ENCODE assay signal across 22 cellular contexts in the genomic region with DNA sequence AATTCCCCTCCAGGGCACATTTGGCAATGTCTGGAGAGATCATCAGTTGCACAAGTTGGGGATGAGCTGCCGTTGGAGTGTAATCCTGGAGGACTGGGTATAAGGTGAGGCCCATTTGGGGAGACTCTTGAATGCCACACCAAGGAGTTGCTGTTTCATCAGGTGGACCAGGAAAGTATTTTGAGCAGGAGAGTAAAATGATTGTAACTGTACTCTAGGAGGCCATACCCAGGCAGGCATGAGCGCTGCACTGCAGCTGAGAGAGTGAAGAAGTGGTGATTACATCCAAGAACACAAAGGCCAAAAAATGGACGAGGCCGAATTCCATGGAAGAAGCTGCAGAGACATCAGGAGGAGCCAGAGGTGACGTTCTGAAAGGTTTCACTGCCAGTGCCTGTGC. TPM values are rescaled to one million over a fixed set of nuclear protein-coding genes. Genes with fewer than 3 reads are reported as not detected.
DNase-seq lines count a peak whose midpoint lies in the region; ATAC-seq and TF ChIP-seq lines count a peak whose summit lies in the region.
"Had no signal": no experiment of that assay in that cellular context is flagged by ENCODE, and none has a peak within 500 bp of the region (broad histone marks: within the 10 kb centered on the region; RNA-seq: fewer than 3 reads in every experiment).

No MANE protein-coding gene starts in this region.

- H2BK5ac ChIP-seq in trophoblast cell (ENCODE audit: low read depth, low read length, poor library complexity), result no peak overlapping the region

- no peak overlapping the region for H3K9ac ChIP-seq in trophoblast cell (ENCODE audit: low read length)
- H3K9ac ChIP-seq: BLaER1 had no signal

- H3K36me3 Mint-ChIP-seq in WTC11, result peaks cover 35% of the 10 kb centered on the region
- H3K36me3 Mint-ChIP-seq in CD8-positive, alpha-beta T cell, result no peaks in the 10 kb centered on the region
- H3K36me3 Mint-ChIP-seq: CD4-positive, alpha-beta memory T cell; CD4-positive, CD25-positive, alpha-beta regulatory T cell had no signal

- H3K4ac ChIP-seq in trophoblast cell (ENCODE audit: low read depth, low read length), result no peak overlapping the region

- H3K4me3 ChIP-seq in RWPE2 (ENCODE audit: severe bottlenecking), result no peak overlapping the region
- no peak overlapping the region for H3K4me3 ChIP-seq in esophagus muscularis mucosa
- no peak overlapping the region for H3K4me3 ChIP-seq in trophoblast cell (ENCODE audit: low read depth, low read length)
- no peak overlapping the region for H3K4me3 ChIP-seq in CD8-positive, alpha-beta T cell (ENCODE audit: low read depth, low read length)
- H3K4me3 ChIP-seq in brain microvascular endothelial cell (ENCODE audit: low read depth, low read length), result no peak overlapping the region
- H3K4me3 ChIP-seq: BLaER1 had no signal

- H2AFZ ChIP-seq in trophoblast cell (ENCODE audit: insufficient read depth, low read length, poor library complexity), result no peak overlapping the region

- CTCF ChIA-PET in WTC11 (lab: Charles Lee), result no interaction called here
- CTCF ChIA-PET in CD8-positive, alpha-beta T cell (lab: Charles Lee), result no interaction called here

- H4K91ac ChIP-seq in trophoblast cell (ENCODE audit: low read depth, low read length), result no peak overlapping the region

- H3K9me3 ChIP-seq in RWPE2 (ENCODE audit: severe bottlenecking), result no peaks in the 10 kb centered on the region
- no peaks in the 10 kb centered on the region for H3K9me3 ChIP-seq in esophagus muscularis mucosa
- H3K9me3 ChIP-seq in trophoblast cell (ENCODE audit: insufficient read depth, low read depth, low read length), result peaks cover 3% of the 10 kb centered on the region
- no peaks in the 10 kb centered on the region for H3K9me3 ChIP-seq in CD8-positive, alpha-beta T cell (ENCODE audit: low read length)
- H3K9me3 ChIP-seq: BE2C, Caco-2 had no signal

- no peak overlapping the region for H2BK12ac ChIP-seq in trophoblast cell (ENCODE audit: low read length)

- no peak overlapping the region for H3K4me2 ChIP-seq in trophoblast cell (ENCODE audit: low read length)
- H3K4me2 ChIP-seq: BLaER1 had no signal

- H3K4me3 Mint-ChIP-seq in WTC11, result no peak overlapping the region
- no peak overlapping the region for H3K4me3 Mint-ChIP-seq in CD8-positive, alpha-beta T cell
- H3K4me3 Mint-ChIP-seq: CD14-positive monocyte; CD4-positive, alpha-beta memory T cell; CD4-positive, CD25-positive, alpha-beta regulatory T cell had no signal

- TF ChIP-seq CTCF in RWPE2 (IDR thresholded peaks at IDR 0.05; ENCODE audit: poor library complexity, severe bottlenecking) (no peak), WTC11 (IDR thresholded peaks at IDR 0.05) (no peak), esophagus muscularis mucosa (IDR thresholded peaks at IDR 0.05) (no peak), brain microvascular endothelial cell (IDR thresholded peaks at IDR 0.05; ENCODE audit: low read depth, low read length, missing control alignments) (no peak)
- TF ChIP-seq CTCF in CD8-positive, alpha-beta T cell (IDR thresholded peaks at IDR 0.05), result no peak

- no peak overlapping the region for H3K27ac ChIP-seq in RWPE2 (ENCODE audit: poor library complexity, severe bottlenecking)
- H3K27ac ChIP-seq in esophagus muscularis mucosa (replicated peaks in 1 of 4), result no peak overlapping the region
- no peak overlapping the region for H3K27ac ChIP-seq in trophoblast cell (ENCODE audit: low read depth, low read length)
- H3K27ac ChIP-seq in CD8-positive, alpha-beta T cell (ENCODE audit: low read depth, low read length), result no peak overlapping the region
- H3K27ac ChIP-seq in brain microvascular endothelial cell, result no peak overlapping the region
- H3K27ac ChIP-seq: BLaER1 had no signal

- peak overlapping the region; percentile 22 for H3K23ac ChIP-seq in trophoblast cell (ENCODE audit: low read length)

- H3K14ac ChIP-seq in trophoblast cell (ENCODE audit: low read length), result no peak overlapping the region

- H3K27me3 ChIP-seq in RWPE2 (ENCODE audit: insufficient read depth, poor library complexity, severe bottlenecking), result no peaks in the 10 kb centered on the region
- H3K27me3 ChIP-seq in esophagus muscularis mucosa, result no peaks in the 10 kb centered on the region
- H3K27me3 ChIP-seq in trophoblast cell (ENCODE audit: insufficient read depth, low read length), result no peaks in the 10 kb centered on the region
- H3K27me3 ChIP-seq in CD8-positive, alpha-beta T cell (ENCODE audit: insufficient read depth, low read length), result no peaks in the 10 kb centered on the region
- no peaks in the 10 kb centered on the region for H3K27me3 ChIP-seq in brain microvascular endothelial cell (replicated peaks)
- H3K27me3 ChIP-seq: BE2C, BLaER1 had no signal

- H2AK5ac ChIP-seq in trophoblast cell (ENCODE audit: low read length), result no peak overlapping the region

- H3K4me1 Mint-ChIP-seq in WTC11, result peaks cover 26% of the 10 kb centered on the region
- no peaks in the 10 kb centered on the region for H3K4me1 Mint-ChIP-seq in CD8-positive, alpha-beta T cell (ENCODE audit: low read depth)
- H3K4me1 Mint-ChIP-seq: CD14-positive monocyte; CD4-positive, alpha-beta memory T cell; CD4-positive, CD25-positive, alpha-beta regulatory T cell had no signal

- no peak for TF ChIP-seq POLR2A in esophagus muscularis mucosa (IDR thresholded peaks at IDR 0.05; ENCODE audit: low read depth)

- DNase-seq in RWPE2 (ENCODE audit: low spot score) (no peak), WTC11 (ENCODE audit: low spot score) (no peak), esophagus muscularis mucosa (ENCODE audit: extremely low spot score) (peak; percentile 74), trophoblast cell (peak in 1 of 2 donors; percentile 8), NCI-H345 treated with DMSO at 0.1 percent for 48 hours (lab: John Stamatoyannopoulos, UW; ENCODE audit: unreplicated experiment) (no peak), brain microvascular endothelial cell (no peak), SKM-1 (lab: John Stamatoyannopoulos, UW; ENCODE audit: unreplicated experiment) (no peak)
- DNase-seq in CD8-positive, alpha-beta T cell, result no peak
- DNase-seq: 8988T; ACHN; BE2C; C1 segment of cervical spinal cord; Caco-2; Calu3; CD4-positive, alpha-beta memory T cell; CD4-positive, CD25-positive, alpha-beta regulatory T cell; DMS79 treated with DMSO at 0.1 percent for 48 hours; GF-D8 had no signal

- ATAC-seq in RWPE2 (ENCODE audit: low read depth) (peak; percentile 24; the same call in 1 of the 3 replicates), WTC11 (no peak)
- no peak for ATAC-seq in CD8-positive, alpha-beta T cell

- no peaks in the 10 kb centered on the region for H3K79me1 ChIP-seq in trophoblast cell (ENCODE audit: low read length)

- H3K79me2 ChIP-seq in trophoblast cell (ENCODE audit: control insufficient read depth, insufficient read depth, low read length, poor library complexity), result no peaks in the 10 kb centered on the region

- H3K36me3 ChIP-seq in RWPE2 (ENCODE audit: low read depth) (no peaks in the 10 kb centered on the region), esophagus muscularis mucosa (no peaks in the 10 kb centered on the region), trophoblast cell (ENCODE audit: control insufficient read depth in 1 of 2, insufficient read depth in 2 of 2, low read length in 2 of 2) (no peaks in the 10 kb centered on the region), brain microvascular endothelial cell (replicated peaks) (no peaks in the 10 kb centered on the region)
- H3K36me3 ChIP-seq in CD8-positive, alpha-beta T cell (ENCODE audit: insufficient read depth, low read length), result no peaks in the 10 kb centered on the region
- H3K36me3 ChIP-seq: BE2C had no signal

- no peak overlapping the region for H3K18ac ChIP-seq in trophoblast cell (ENCODE audit: low read length)

- no peak for TF ChIP-seq EP300 in esophagus muscularis mucosa (IDR thresholded peaks at IDR 0.05)

- H4K8ac ChIP-seq in trophoblast cell (ENCODE audit: low read depth, low read length), result no peak overlapping the region

- no peaks in the 10 kb centered on the region; the same call in 1 of the 2 replicates for H3K27me3 Mint-ChIP-seq in WTC11 (ENCODE audit: low read depth)
- no peaks in the 10 kb centered on the region for H3K27me3 Mint-ChIP-seq in CD8-positive, alpha-beta T cell (ENCODE audit: low read depth)
- H3K27me3 Mint-ChIP-seq: CD4-positive, alpha-beta memory T cell had no signal

- H2BK120ac ChIP-seq in trophoblast cell (ENCODE audit: insufficient read depth, low read length, poor library complexity), result no peak overlapping the region

- H3K9me3 Mint-ChIP-seq in WTC11, result peaks cover 24% of the 10 kb centered on the region
- H3K9me3 Mint-ChIP-seq in CD8-positive, alpha-beta T cell, result no peaks in the 10 kb centered on the region
- H3K9me3 Mint-ChIP-seq: CD4-positive, alpha-beta memory T cell; CD4-positive, CD25-positive, alpha-beta regulatory T cell had no signal

- H3K4me1 ChIP-seq in RWPE2 (ENCODE audit: insufficient read depth, poor library complexity, severe bottlenecking), result no peaks in the 10 kb centered on the region
- H3K4me1 ChIP-seq in esophagus muscularis mucosa, result no peaks in the 10 kb centered on the region
- no peaks in the 10 kb centered on the region for H3K4me1 ChIP-seq in trophoblast cell (ENCODE audit: control insufficient read depth in 1 of 2, insufficient read depth in 2 of 2, low read length in 2 of 2)
- no peaks in the 10 kb centered on the region for H3K4me1 ChIP-seq in CD8-positive, alpha-beta T cell (ENCODE audit: insufficient read depth, low read length)
- H3K4me1 ChIP-seq: BE2C, BLaER1 had no signal

- peak overlapping the region; percentile 26 for H4K12ac ChIP-seq in trophoblast cell (ENCODE audit: low read depth, low read length)

- intact Hi-C loops in esophagus muscularis mucosa (cut with DNase I), result no loop called here
- intact Hi-C loops in CD8-positive, alpha-beta T cell (cut with DNase I, micrococcal nuclease), result no loop called here

- in situ Hi-C loops in brain microvascular endothelial cell (cut with HindIII; ENCODE audit: low pct_ligation_motif_present, low sequenced_read_pairs), result no loop called here

- POLR2A ChIA-PET in WTC11 (lab: Charles Lee), result no interaction called here
- POLR2A ChIA-PET in CD8-positive, alpha-beta T cell (lab: Charles Lee), result no interaction called here

- 82% methylated on average over 5 of the region's 5 CpGs for WGBS in esophagus muscularis mucosa
- no CpG with 5 or more reads among the region's 5 CpGs for WGBS in trophoblast cell (ENCODE audit: extremely low coverage, insufficient coverage, insufficient read length)

- H3K27ac Mint-ChIP-seq in WTC11, result peak overlapping the region; percentile 24; the same call in 1 of the 2 replicates
- H3K27ac Mint-ChIP-seq in CD8-positive, alpha-beta T cell, result no peak overlapping the region
- H3K27ac Mint-ChIP-seq: CD14-positive monocyte; CD4-positive, alpha-beta memory T cell; CD4-positive, CD25-positive, alpha-beta regulatory T cell had no signal

TF ChIP-seq in WTC11, 78 proteins besides CTCF, POLR2A, EP300 and RAD21 (continues in another document):
- TF ChIP-seq JUN (CRISPR knock-in tag; IDR thresholded peaks at IDR 0.05), result no peak

RNA-seq across cellular contexts. Expression of a gene that starts 8.8 kb away (rescaled TPM):
- total RNA-seq in WTC11 (2021) (not detected in 3 replicates), esophagus muscularis mucosa (not detected)
- polyA plus RNA-seq in trophoblast cell (2013), result 0.24 and 0.30 TPM in 2 replicates
- not detected for total RNA-seq in CD8-positive, alpha-beta T cell
- total RNA-seq: A673; Caco-2; Calu3; CD4-positive, alpha-beta memory T cell; CD4-positive, CD25-positive, alpha-beta regulatory T cell had no signal
- polyA plus RNA-seq: AG04450; CD14-positive monocyte; CD4-positive, alpha-beta memory T cell; CD4-positive, CD25-positive, alpha-beta regulatory T cell had no signal

RNA-seq across cellular contexts. Expression of a gene that starts 56.6 kb away (rescaled TPM):
- total RNA-seq in WTC11 (2021), result not detected in 3 replicates
- not detected for total RNA-seq in esophagus muscularis mucosa
- polyA plus RNA-seq in trophoblast cell (2013), result not detected in 2 replicates
- total RNA-seq in CD8-positive, alpha-beta T cell, result not detected
- total RNA-seq: A673; Caco-2; Calu3; CD4-positive, alpha-beta memory T cell; CD4-positive, CD25-positive, alpha-beta regulatory T cell had no signal
- polyA plus RNA-seq: AG04450; CD14-positive monocyte; CD4-positive, alpha-beta memory T cell; CD4-positive, CD25-positive, alpha-beta regulatory T cell had no signal
